ENCODE assay signal across 8 cellular contexts in the genomic region with DNA sequence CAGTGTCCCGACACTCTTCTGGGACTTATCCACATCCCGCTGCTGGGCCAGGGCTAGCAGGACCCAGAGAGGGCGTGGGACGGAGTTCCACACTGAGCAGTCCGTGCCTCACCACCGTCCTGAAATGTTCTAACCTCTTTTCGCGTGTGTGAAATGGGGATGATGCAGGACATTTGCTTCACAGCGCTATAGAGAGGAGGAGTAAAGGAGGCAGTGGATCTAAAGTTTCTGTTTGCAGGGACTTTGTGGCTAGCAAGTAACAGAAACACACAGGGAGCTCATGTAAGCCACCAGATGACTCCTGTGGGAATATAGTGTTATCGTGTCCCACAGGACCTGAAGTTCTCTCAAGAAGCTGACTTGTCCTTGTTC. TPM values are rescaled to one million over a fixed set of nuclear protein-coding genes. Genes with fewer than 3 reads are reported as not detected.
DNase-seq lines count a peak whose midpoint lies in the region; ATAC-seq and TF ChIP-seq lines count a peak whose summit lies in the region.

No MANE protein-coding gene starts in this region.

- peaks cover 50% of the 10 kb centered on the region for H3K79me2 ChIP-seq in DND-41 (ENCODE audit: insufficient read depth, low read length)

- intact Hi-C loops in breast epithelium (cut with DNase I; ENCODE audit: low total_unique reads): no loop called here

- peaks cover 5% of the 10 kb centered on the region; the same call in 1 of the 2 replicates for H4K20me1 ChIP-seq in DND-41 (ENCODE audit: insufficient read depth, low read length)

- H3K4me3 ChIP-seq in DND-41 (ENCODE audit: low read depth in 1 of 2, low read length in 2 of 2) (peak overlapping the region; percentile 75 to 77), breast epithelium (peak overlapping the region; percentile 86 to 95 (median 88)), liver (ENCODE audit: low read depth in 1 of 3, low read length in 3 of 3) (peak overlapping the region; percentile 78 to 99 (median 93)), thymus (ENCODE audit: low read length) (peak overlapping the region; percentile 99)

- no peak for TF ChIP-seq POLR2A in breast epithelium (IDR thresholded peaks at IDR 0.05)

- ATAC-seq in DND-41 (ENCODE audit: insufficient read depth, low read depth) (peak; percentile 37), GM21528 (IDR thresholded peaks at IDR 0.05; ENCODE audit: low FRiP score, unreplicated experiment) (no peak), GM19455 (IDR thresholded peaks at IDR 0.05; ENCODE audit: unreplicated experiment) (no peak)

- peak overlapping the region; percentile 85 for H3K4me2 ChIP-seq in DND-41 (ENCODE audit: insufficient read depth, low read length)

- H2AFZ ChIP-seq in DND-41 (ENCODE audit: low read depth, low read length): peak overlapping the region; percentile 93

- H3K27me3 ChIP-seq in DND-41 (ENCODE audit: insufficient read depth, low read length, poor library complexity) (no peaks in the 10 kb centered on the region), breast epithelium (no peaks in the 10 kb centered on the region), liver (ENCODE audit: control insufficient read depth in 4 of 4, insufficient read depth in 4 of 4, low read length in 3 of 4) (no peaks in the 10 kb centered on the region), thymus (ENCODE audit: control insufficient read depth, insufficient read depth) (no peaks in the 10 kb centered on the region)

- H3K9ac ChIP-seq in DND-41 (ENCODE audit: low read depth, low read length): peak overlapping the region; percentile 82
- peak overlapping the region; percentile 61 to 90 for H3K9ac ChIP-seq in liver (ENCODE audit: low read depth in 1 of 2, low read length in 2 of 2)

- 3% methylated on average over 10 of the region's 10 CpGs for WGBS in liver
- 3% methylated on average over 10 of the region's 10 CpGs for WGBS in thymus

- no peak for DNase-seq in DND-41
- peak; percentile 31 for DNase-seq in LHCN-M2 (ENCODE audit: low read depth)
- DNase-seq in breast epithelium (ENCODE audit: low spot score in 2 of 2): no peak
- no peak for DNase-seq in UCSD-AML1 (lab: John Stamatoyannopoulos, UW; ENCODE audit: unreplicated experiment)

- H3K27ac ChIP-seq in DND-41 (ENCODE audit: low read length) (peak overlapping the region; percentile 89), breast epithelium (peak overlapping the region in 1 of 2 donors; percentile 92), liver (ENCODE audit: low read depth in 1 of 2, low read length in 2 of 2) (peak overlapping the region in 1 of 2 donors; percentile 67), thymus (ENCODE audit: low read depth) (no peak overlapping the region)

- no peak for TF ChIP-seq CTCF in DND-41 (IDR thresholded peaks at IDR 0.05; ENCODE audit: borderline replicate concordance, extremely low read depth, low read length, poor library complexity, severe bottlenecking)
- TF ChIP-seq CTCF in breast epithelium (IDR thresholded peaks at IDR 0.05): no peak
- TF ChIP-seq CTCF in liver (IDR thresholded peaks at IDR 0.05; ENCODE audit: low read depth, low read length, missing input control): no peak

- H3K36me3 ChIP-seq in DND-41 (ENCODE audit: insufficient read depth, low read length): peaks cover 18% of the 10 kb centered on the region
- H3K36me3 ChIP-seq in breast epithelium: no peaks in the 10 kb centered on the region
- H3K36me3 ChIP-seq in liver (ENCODE audit: control insufficient read depth in 4 of 4, insufficient read depth in 3 of 4, low read depth in 1 of 4, low read length in 3 of 4): peaks cover 0 to 7% (median 3%) of the 10 kb centered on the region in 4 donors
- H3K36me3 ChIP-seq in thymus (ENCODE audit: control insufficient read depth, insufficient read depth): peaks cover 13% of the 10 kb centered on the region

- no peak for TF ChIP-seq RAD21 in liver (IDR thresholded peaks at IDR 0.05)

- H3K9me3 ChIP-seq in DND-41 (ENCODE audit: insufficient read depth, low read length, severe bottlenecking) (no peaks in the 10 kb centered on the region), breast epithelium (no peaks in the 10 kb centered on the region), liver (ENCODE audit: control insufficient read depth in 4 of 4, low read length in 3 of 4) (no peaks in the 10 kb centered on the region), thymus (ENCODE audit: control insufficient read depth) (no peaks in the 10 kb centered on the region)

- H3K4me1 ChIP-seq in DND-41 (ENCODE audit: insufficient read depth, low read length) (peaks cover 35% of the 10 kb centered on the region), breast epithelium (no peaks in the 10 kb centered on the region), liver (ENCODE audit: control insufficient read depth in 4 of 4, insufficient read depth in 4 of 4, low read length in 3 of 4) (peaks cover 4 to 19% (median 13%) of the 10 kb centered on the region in 4 donors), thymus (ENCODE audit: control insufficient read depth, insufficient read depth, low read length) (peaks cover 14% of the 10 kb centered on the region)

TF ChIP-seq in liver, 16 proteins besides CTCF, POLR2A, EP300 and RAD21:
- TF ChIP-seq, protein P1, sequence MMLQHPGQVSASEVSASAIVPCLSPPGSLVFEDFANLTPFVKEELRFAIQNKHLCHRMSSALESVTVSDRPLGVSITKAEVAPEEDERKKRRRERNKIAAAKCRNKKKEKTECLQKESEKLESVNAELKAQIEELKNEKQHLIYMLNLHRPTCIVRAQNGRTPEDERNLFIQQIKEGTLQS (IDR thresholded peaks at IDR 0.05): no peak
- no peak for TF ChIP-seq RXRA (IDR thresholded peaks at IDR 0.05)
- no peak for TF ChIP-seq FOXA1 (IDR thresholded peaks at IDR 0.05)
- no peak for TF ChIP-seq JUND (IDR thresholded peaks at IDR 0.05)
- TF ChIP-seq, protein P2, sequence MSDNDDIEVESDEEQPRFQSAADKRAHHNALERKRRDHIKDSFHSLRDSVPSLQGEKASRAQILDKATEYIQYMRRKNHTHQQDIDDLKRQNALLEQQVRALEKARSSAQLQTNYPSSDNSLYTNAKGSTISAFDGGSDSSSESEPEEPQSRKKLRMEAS (IDR thresholded peaks at IDR 0.05): no peak
- no peak for TF ChIP-seq HNF4A (conservative IDR thresholded peaks at IDR 0.05)
- TF ChIP-seq, protein P3, sequence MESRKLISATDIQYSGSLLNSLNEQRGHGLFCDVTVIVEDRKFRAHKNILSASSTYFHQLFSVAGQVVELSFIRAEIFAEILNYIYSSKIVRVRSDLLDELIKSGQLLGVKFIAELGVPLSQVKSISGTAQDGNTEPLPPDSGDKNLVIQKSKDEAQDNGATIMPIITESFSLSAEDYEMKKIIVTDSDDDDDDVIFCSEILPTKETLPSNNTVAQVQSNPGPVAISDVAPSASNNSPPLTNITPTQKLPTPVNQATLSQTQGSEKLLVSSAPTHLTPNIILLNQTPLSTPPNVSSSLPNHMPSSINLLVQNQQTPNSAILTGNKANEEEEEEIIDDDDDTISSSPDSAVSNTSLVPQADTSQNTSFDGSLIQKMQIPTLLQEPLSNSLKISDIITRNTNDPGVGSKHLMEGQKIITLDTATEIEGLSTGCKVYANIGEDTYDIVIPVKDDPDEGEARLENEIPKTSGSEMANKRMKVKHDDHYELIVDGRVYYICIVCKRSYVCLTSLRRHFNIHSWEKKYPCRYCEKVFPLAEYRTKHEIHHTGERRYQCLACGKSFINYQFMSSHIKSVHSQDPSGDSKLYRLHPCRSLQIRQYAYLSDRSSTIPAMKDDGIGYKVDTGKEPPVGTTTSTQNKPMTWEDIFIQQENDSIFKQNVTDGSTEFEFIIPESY (IDR thresholded peaks at IDR 0.05): no peak

RNA-seq across cellular contexts. Expression of a gene that starts 0.6 kb away (rescaled TPM):
- 66.0 and 71.0 TPM in 2 replicates for total RNA-seq in LHCN-M2 (2014; rRNA removed)
- 89.9 TPM for polyA plus RNA-seq in LHCN-M2 (2012)
- total RNA-seq in breast epithelium: 10 to 100 TPM; 35.2 to 43.6 (median 39.1) TPM
- total RNA-seq in liver: 10 to 100 TPM; 14.4 to 14.9 TPM
- polyA plus RNA-seq in liver: 10 to 100 TPM; 24.6 to 39.8 TPM
- polyA plus RNA-seq in thymus: 141 TPM

RNA-seq across cellular contexts. Expression of a gene that starts 5.5 kb away (rescaled TPM):
- total RNA-seq in LHCN-M2 (2014; rRNA removed): 51.3 and 52.6 TPM in 2 replicates
- polyA plus RNA-seq in LHCN-M2 (2012): 41.3 TPM
- 10 to 100 TPM; 87.1 to 91.8 (median 89.8) TPM for total RNA-seq in breast epithelium
- total RNA-seq in liver: 10 to 100 TPM; 16.8 to 40.0 TPM
- polyA plus RNA-seq in liver: 10 to 100 TPM; 57.0 to 72.4 TPM
- 42.7 TPM for polyA plus RNA-seq in thymus

RNA-seq across cellular contexts. Expression of a gene that starts 29.1 kb away (rescaled TPM):
- total RNA-seq in LHCN-M2 (2014; rRNA removed) (3.1 and 3.7 TPM in 2 replicates), breast epithelium (1 to 10 TPM in 2 of 3 donors, under 1 TPM in 1; 0.48 to 4.9 (median 3.1) TPM), liver (under 1 TPM; under 0.01 to 0.05 TPM)
- 1.6 TPM for polyA plus RNA-seq in LHCN-M2 (2012)
- polyA plus RNA-seq in liver (under 1 TPM; 0.08 to 0.13 TPM), thymus (4.4 TPM)

RNA-seq across cellular contexts. Expression of a gene that starts 36.6 kb away (rescaled TPM):
- 5.5 and 6.7 TPM in 2 replicates for total RNA-seq in LHCN-M2 (2014; rRNA removed)
- 3.9 TPM for polyA plus RNA-seq in LHCN-M2 (2012)
- 10 to 100 TPM in 2 of 3 donors, 1 to 10 TPM in 1; 9.3 to 12.1 (median 11.3) TPM for total RNA-seq in breast epithelium
- total RNA-seq in liver: 1 to 10 TPM; 3.5 TPM
- polyA plus RNA-seq in liver: 1 to 10 TPM; 1.9 to 3.7 TPM
- 4.2 TPM for polyA plus RNA-seq in thymus

RNA-seq across cellular contexts. Expression of a gene that starts 50.3 kb away (rescaled TPM):
- 22.9 and 24.7 TPM in 2 replicates for total RNA-seq in LHCN-M2 (2014; rRNA removed)
- polyA plus RNA-seq in LHCN-M2 (2012): 7.6 TPM
- 10 to 100 TPM; 15.4 to 18.3 (median 16.3) TPM for total RNA-seq in breast epithelium
- total RNA-seq in liver: 10 to 100 TPM; 11.5 to 19.0 TPM
- polyA plus RNA-seq in liver: 10 to 100 TPM in 1 of 2 donors, 1 to 10 TPM in 1; 9.3 to 12.0 TPM
- 11.6 TPM for polyA plus RNA-seq in thymus
